Comparison of ENCODE assay signal across 8 cellular contexts in genomic region chr6:11043961-11044711, GRCh38. TPM values are rescaled to one million over a fixed set of nuclear protein-coding genes. Genes with fewer than 3 reads are reported as not detected.
DNase-seq lines count a peak whose midpoint lies in the region; ATAC-seq and TF ChIP-seq lines count a peak whose summit lies in the region.

A gene with protein sequence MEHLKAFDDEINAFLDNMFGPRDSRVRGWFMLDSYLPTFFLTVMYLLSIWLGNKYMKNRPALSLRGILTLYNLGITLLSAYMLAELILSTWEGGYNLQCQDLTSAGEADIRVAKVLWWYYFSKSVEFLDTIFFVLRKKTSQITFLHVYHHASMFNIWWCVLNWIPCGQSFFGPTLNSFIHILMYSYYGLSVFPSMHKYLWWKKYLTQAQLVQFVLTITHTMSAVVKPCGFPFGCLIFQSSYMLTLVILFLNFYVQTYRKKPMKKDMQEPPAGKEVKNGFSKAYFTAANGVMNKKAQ (minus strand): TSS chr6:11044305. CDS start chr6:11044230, 75 bp downstream.

- no peak within 1 kb of the TSS for H3K27ac ChIP-seq in DOHH2 (ENCODE audit: low read depth, low read length)
- H3K27ac ChIP-seq in stomach smooth muscle (ENCODE audit: low read length) = no peak within 1 kb of the TSS

- H3K4me3 ChIP-seq in DOHH2 (ENCODE audit: low read length) = peak within 1 kb of the TSS; percentile 65
- H3K4me3 ChIP-seq in stomach smooth muscle (ENCODE audit: low read length in 2 of 2) = peak within 1 kb of the TSS; percentile 10 to 59

- H3K4me1 Mint-ChIP-seq in central memory CD8-positive, alpha-beta T cell = peaks cover 10% of the 10 kb centered on the region

- H3K9me3 Mint-ChIP-seq in central memory CD8-positive, alpha-beta T cell = no peaks in the 10 kb centered on the region

- H3K4me1 ChIP-seq in DOHH2 (ENCODE audit: control insufficient read depth, low read length) (peaks cover 13% of the 10 kb centered on the region), stomach smooth muscle (ENCODE audit: control insufficient read depth, insufficient read depth, low read length) (peaks cover 11% of the 10 kb centered on the region)

- H3K4me2 ChIP-seq in DOHH2 (ENCODE audit: low read length) = peak within 1 kb of the TSS; percentile 83

- peak; percentile 27 for DNase-seq in GOT3 (lab: John Stamatoyannopoulos, UW)
- peak; percentile 56 for DNase-seq in RPMI7951 (ENCODE audit: low read depth)
- DNase-seq in central memory CD8-positive, alpha-beta T cell (ENCODE audit: low spot score in 2 of 2) = no peak
- peak; percentile 90 for DNase-seq in left kidney (ENCODE audit: low read depth, low spot score)
- no peak for DNase-seq in NAMALWA (ENCODE audit: low spot score)

- ATAC-seq in central memory CD8-positive, alpha-beta T cell (replicated peaks; ENCODE audit: extremely low read depth, poor library complexity, severe bottlenecking) = peak; percentile 46
- no peak for ATAC-seq in GM19455 (IDR thresholded peaks at IDR 0.05; ENCODE audit: unreplicated experiment)

- H3K4me3 Mint-ChIP-seq in central memory CD8-positive, alpha-beta T cell = peak within 1 kb of the TSS; percentile 69

- H4K20me1 ChIP-seq in DOHH2 (ENCODE audit: control insufficient read depth, insufficient read depth, low read depth, low read length) = no peaks in the 10 kb centered on the region

- H3K36me3 Mint-ChIP-seq in central memory CD8-positive, alpha-beta T cell (ENCODE audit: insufficient read depth) = peaks cover 2% of the 10 kb centered on the region

- TF ChIP-seq CTCF in DOHH2 (IDR thresholded peaks at IDR 0.05; ENCODE audit: low read depth, low read length, poor library complexity, severe bottlenecking) = no peak

- no peaks in the 10 kb centered on the region for H3K79me2 ChIP-seq in DOHH2 (ENCODE audit: control insufficient read depth, low read length)

- no peaks in the 10 kb centered on the region for H3K9me3 ChIP-seq in DOHH2 (ENCODE audit: control insufficient read depth, insufficient read depth, low read length)
- H3K9me3 ChIP-seq in stomach smooth muscle (ENCODE audit: control insufficient read depth in 2 of 2, low read length in 2 of 2) = no peaks in the 10 kb centered on the region

- H3K27ac Mint-ChIP-seq in central memory CD8-positive, alpha-beta T cell (ENCODE audit: low read depth) = no peak within 1 kb of the TSS

- H3K9ac ChIP-seq in stomach smooth muscle (ENCODE audit: low read length in 2 of 2) = no peak within 1 kb of the TSS

- peaks cover 89% of the 10 kb centered on the region for H3K27me3 Mint-ChIP-seq in central memory CD8-positive, alpha-beta T cell

- H3K36me3 ChIP-seq in DOHH2 (ENCODE audit: control insufficient read depth, low read length) (no peaks in the 10 kb centered on the region), stomach smooth muscle (ENCODE audit: control insufficient read depth in 2 of 2, insufficient read depth in 2 of 2, low read length in 2 of 2) (no peaks in the 10 kb centered on the region)

- H3K9me2 ChIP-seq in DOHH2 (replicated peaks; ENCODE audit: control insufficient read depth, low read length) = no peaks in the 10 kb centered on the region

- H3F3A ChIP-seq in DOHH2 (ENCODE audit: control insufficient read depth, insufficient read depth) = peaks cover 5% of the 10 kb centered on the region; the same call in 1 of the 2 replicates

- peaks cover 62% of the 10 kb centered on the region for H3K27me3 ChIP-seq in DOHH2 (ENCODE audit: control insufficient read depth, low read length)
- H3K27me3 ChIP-seq in stomach smooth muscle (ENCODE audit: control insufficient read depth in 1 of 2, insufficient read depth in 2 of 2, low read length in 2 of 2) = peaks cover 29 to 50% of the 10 kb centered on the region in 2 donors

RNA-seq across cellular contexts. Expression of the gene that starts here (rescaled TPM):
- total RNA-seq in RPMI7951 (2014; rRNA removed; shearing (Covaris generic)) = 0.59 and 1.2 TPM in 2 replicates

Comparison
In these comparisons a context has a peak if more than half of its experiments do, and no peak if none do; other contexts are left out.
1. DNase-seq: peak in GOT3 (single experiment), RPMI7951 (single experiment) and left kidney (single experiment); none in central memory CD8-positive, alpha-beta T cell (0 of 2) and NAMALWA (single experiment).